Comparison of ENCODE assay signal across 12 cellular contexts in the genomic region with DNA sequence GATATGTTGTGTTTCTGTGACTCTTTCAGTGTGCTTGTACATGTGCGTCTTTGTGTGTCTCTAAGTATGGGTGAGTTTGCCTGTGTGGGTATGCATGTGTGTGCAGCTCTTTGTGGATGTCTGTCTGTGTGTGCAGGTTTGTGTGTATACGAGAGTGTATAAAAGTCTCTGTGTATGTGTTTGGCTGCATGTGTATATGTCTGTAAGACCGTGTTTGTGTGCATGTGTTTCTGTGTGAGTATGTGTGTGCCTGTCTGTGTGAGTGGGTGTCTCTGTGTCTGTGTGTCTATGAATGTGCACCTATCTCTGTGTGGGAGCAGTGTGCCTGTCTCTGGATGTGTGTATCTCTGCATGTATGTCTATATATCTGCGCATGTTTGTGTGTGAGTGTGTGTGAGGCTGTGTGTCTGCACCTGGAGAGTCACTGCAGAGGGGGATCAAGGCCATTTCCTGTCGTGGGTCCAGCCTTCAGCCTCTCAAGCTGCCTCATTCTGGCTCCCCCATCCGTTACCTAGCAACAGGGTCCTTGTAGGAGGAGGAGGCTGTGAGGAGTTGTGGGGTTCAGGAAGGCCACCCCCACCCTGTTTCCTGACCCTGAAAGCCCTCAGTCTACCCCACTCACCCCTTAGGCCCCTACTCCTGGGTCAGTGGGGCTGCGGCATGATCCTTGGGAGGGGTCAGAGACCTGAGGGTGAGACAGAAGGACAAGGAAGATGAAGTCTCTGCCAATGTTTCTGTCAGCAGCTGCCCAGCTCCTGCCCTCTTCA.
DNase-seq lines count a peak whose midpoint lies in the region; ATAC-seq lines count a peak whose summit lies in the region.
"Had no signal": no experiment of that assay in that cellular context is flagged by ENCODE, and none has a peak within 500 bp of the region (broad histone marks: within the 10 kb centered on the region; RNA-seq: fewer than 3 reads in every experiment).

No MANE protein-coding gene starts in this region.

- peaks cover 28 to 29% of the 10 kb centered on the region in 2 donors for H3K4me1 Mint-ChIP-seq in stimulated activated naive B cell treated with anti-CD40 and anti-IgM and Interleukin-4, amounts not matched to agents 10 μg/mL and 1 μg/mL and 100 μg/mL, for 72 hours

- H3K4me3 Mint-ChIP-seq in stimulated activated naive B cell treated with anti-CD40 and anti-IgM and Interleukin-4, amounts not matched to agents 10 μg/mL and 1 μg/mL and 100 μg/mL, for 72 hours = no peak overlapping the region
- H3K4me3 Mint-ChIP-seq: activated naive CD8-positive, alpha-beta T cell had no signal

- H3K27ac Mint-ChIP-seq in stimulated activated naive B cell treated with anti-CD40 and anti-IgM and Interleukin-4, amounts not matched to agents 10 μg/mL and 1 μg/mL and 100 μg/mL, for 72 hours = no peak overlapping the region
- H3K27ac Mint-ChIP-seq: activated naive CD8-positive, alpha-beta T cell had no signal

- DNase-seq in NCI-H82 (lab: John Stamatoyannopoulos, UW) = peak; percentile 52
- DNase-seq in NCI-H82 treated with DMSO at 0.1 percent for 48 hours (lab: John Stamatoyannopoulos, UW; ENCODE audit: unreplicated experiment) = no peak
- DNase-seq in UCSD-AML1 (lab: John Stamatoyannopoulos, UW; ENCODE audit: unreplicated experiment) = peak; percentile 31
- no peak for DNase-seq in stimulated activated naive B cell treated with anti-CD40 and anti-IgM and Interleukin-4, amounts not matched to agents 10 μg/mL and 1 μg/mL and 100 μg/mL, for 72 hours
- DNase-seq in stimulated activated CD8-positive, alpha-beta memory T cell treated with anti-CD3 and anti-CD28 coated beads, Interleukin-4, amount 100 ng/mL, for 48 hours = no peak
- DNase-seq in KG1 (lab: John Stamatoyannopoulos, UW) = no peak
- DNase-seq: mucosa of descending colon, NCI-H226, SK-N-SH had no signal

- H3K36me3 Mint-ChIP-seq in stimulated activated naive B cell treated with anti-CD40 and anti-IgM and Interleukin-4, amounts not matched to agents 10 μg/mL and 1 μg/mL and 100 μg/mL, for 72 hours = peaks cover 2 to 4% of the 10 kb centered on the region in 2 donors
- H3K36me3 Mint-ChIP-seq: activated naive CD8-positive, alpha-beta T cell had no signal

- H3K9me3 Mint-ChIP-seq in stimulated activated naive B cell treated with anti-CD40 and anti-IgM and Interleukin-4, amounts not matched to agents 10 μg/mL and 1 μg/mL and 100 μg/mL, for 72 hours = no peaks in the 10 kb centered on the region

- no peaks in the 10 kb centered on the region for H3K27me3 Mint-ChIP-seq in stimulated activated naive B cell treated with anti-CD40 and anti-IgM and Interleukin-4, amounts not matched to agents 10 μg/mL and 1 μg/mL and 100 μg/mL, for 72 hours
- H3K27me3 Mint-ChIP-seq: activated naive CD8-positive, alpha-beta T cell had no signal

- ATAC-seq in HG03045 (IDR thresholded peaks at IDR 0.05; ENCODE audit: unreplicated experiment) (peak; percentile 25), HG02798 (IDR thresholded peaks at IDR 0.05; ENCODE audit: poor library complexity, unreplicated experiment) (no peak)
- ATAC-seq in stimulated activated naive B cell treated with anti-CD40 and anti-IgM and Interleukin-4, amounts not matched to agents 10 μg/mL and 1 μg/mL and 100 μg/mL, for 72 hours (replicated peaks) = peak; percentile 7 to 8

Comparison
In these comparisons a context has a peak if more than half of its experiments do, and no peak if none do; other contexts are left out.
1. DNase-seq: peak in NCI-H82 (single experiment) and UCSD-AML1 (single experiment); none in NCI-H82 treated with DMSO at 0.1 percent for 48 hours (single experiment), stimulated activated naive B cell treated with anti-CD40 and anti-IgM and Interleukin-4, amounts not matched to agents 10 μg/mL and 1 μg/mL and 100 μg/mL, for 72 hours (single experiment), stimulated activated CD8-positive, alpha-beta memory T cell treated with anti-CD3 and anti-CD28 coated beads, Interleukin-4, amount 100 ng/mL, for 48 hours (single experiment) and KG1 (single experiment).